1 cellular context compared by ENCODE assay signal in genomic region chr11:69401715-69402114, GRCh38.
TF ChIP-seq lines count a peak whose summit lies in the region.

No MANE protein-coding gene starts in this region.

TF ChIP-seq in K562, 482 proteins besides CTCF, POLR2A, EP300 and RAD21 (continued from another document and continues in another):
- TF ChIP-seq ZBTB40 (IDR thresholded peaks at IDR 0.05) = peak; percentile 39; the same call in 1 of the 2 replicates
- TF ChIP-seq ZBTB40 (CRISPR knock-in tag; IDR thresholded peaks at IDR 0.05) = no peak
- TF ChIP-seq CC2D1A (IDR thresholded peaks at IDR 0.05) = 0 out of 2 replicates have a peak, but pooled peaks have one; percentile 31
- TF ChIP-seq ZNF592 (IDR thresholded peaks at IDR 0.05) = peak; percentile 86
- 0 out of 2 replicates have a peak, but pooled peaks have one; percentile 19 for TF ChIP-seq EP400 (IDR thresholded peaks at IDR 0.05)
- TF ChIP-seq SAFB (IDR thresholded peaks at IDR 0.05; ENCODE audit: borderline replicate concordance, low read depth, low read length) = no peak
- TF ChIP-seq SMC3 (conservative IDR thresholded peaks at IDR 0.05; ENCODE audit: insufficient read depth, low read depth, low read length) = no peak
- 0 out of 2 replicates have a peak, but pooled peaks have one; percentile 23 for TF ChIP-seq ZNF311 (CRISPR knock-in tag; IDR thresholded peaks at IDR 0.05)
- TF ChIP-seq MTA1 (IDR thresholded peaks at IDR 0.05; ENCODE audit: borderline replicate concordance) = peak; percentile 81
- peak; percentile 64 for TF ChIP-seq SMARCC2 (IDR thresholded peaks at IDR 0.05; ENCODE audit: low read depth)
- no peak for TF ChIP-seq ZC3H4 (CRISPR knock-in tag; IDR thresholded peaks at IDR 0.05; ENCODE audit: borderline replicate concordance)
- no peak for TF ChIP-seq JUN (IDR thresholded peaks at IDR 0.05; ENCODE audit: borderline replicate concordance, low read depth, low read length)
- no peak for TF ChIP-seq JUN (CRISPR knock-in tag; IDR thresholded peaks at IDR 0.05; ENCODE audit: borderline replicate concordance)
- no peak for TF ChIP-seq GTF2E2 (tag; IDR thresholded peaks at IDR 0.05)
- TF ChIP-seq MLX (CRISPR knock-in tag; conservative IDR thresholded peaks at IDR 0.05) = no peak
- no peak for TF ChIP-seq ELK1 (CRISPR knock-in tag; IDR thresholded peaks at IDR 0.05)
- TF ChIP-seq SRF (CRISPR knock-in tag; IDR thresholded peaks at IDR 0.05) = no peak
- TF ChIP-seq ZNF408 (CRISPR knock-in tag; IDR thresholded peaks at IDR 0.05; ENCODE audit: low read depth) = no peak
- no peak for TF ChIP-seq NR0B1 (IDR thresholded peaks at IDR 0.05; ENCODE audit: partially characterized antibody)
- TF ChIP-seq ZNF76 (CRISPR knock-in tag; IDR thresholded peaks at IDR 0.05; ENCODE audit: borderline replicate concordance) = no peak
- 0 out of 2 replicates have a peak, but pooled peaks have one; percentile 60 for TF ChIP-seq RUNX1 (IDR thresholded peaks at IDR 0.05; ENCODE audit: low read depth)
- TF ChIP-seq TGIF2 (CRISPR knock-in tag; IDR thresholded peaks at IDR 0.05) = no peak
- TF ChIP-seq KLF10 (CRISPR knock-in tag; IDR thresholded peaks at IDR 0.05) = no peak
- TF ChIP-seq TRIM25 (IDR thresholded peaks at IDR 0.05; ENCODE audit: borderline replicate concordance) = no peak
- peak; percentile 75 for TF ChIP-seq GATA2 (CRISPR knock-in tag; IDR thresholded peaks at IDR 0.05)
- TF ChIP-seq SUPT5H (IDR thresholded peaks at IDR 0.05) = no peak
- peak; percentile 61 for TF ChIP-seq VEZF1 (CRISPR knock-in tag; IDR thresholded peaks at IDR 0.05)
- peak; percentile 95 for TF ChIP-seq DPF2 (IDR thresholded peaks at IDR 0.05)
- TF ChIP-seq MEF2D (tag; conservative IDR thresholded peaks at IDR 0.05; ENCODE audit: low read depth) = 0 out of 2 replicates have a peak, but pooled peaks have one; percentile 18
- TF ChIP-seq HMBOX1 (IDR thresholded peaks at IDR 0.05) = no peak
- TF ChIP-seq ZBTB11 (CRISPR knock-in tag; IDR thresholded peaks at IDR 0.05) = no peak; a peak in 1 of 6 replicates
- 0 out of 2 replicates have a peak, but pooled peaks have one; percentile 13 for TF ChIP-seq NFRKB (IDR thresholded peaks at IDR 0.05; ENCODE audit: low read depth)
